8 cellular contexts compared by ENCODE assay signal in genomic region chr19:35869327-35870123, GRCh38. TPM values are rescaled to one million over a fixed set of nuclear protein-coding genes. Genes with fewer than 3 reads are reported as not detected.
DNase-seq lines count a peak whose midpoint lies in the region; ATAC-seq, FAIRE-seq and TF ChIP-seq lines count a peak whose summit lies in the region.

No MANE protein-coding gene starts in this region.

- H3K9me2 ChIP-seq in GM23248 (ENCODE audit: insufficient read depth), result no peaks in the 10 kb centered on the region

- H3K9me3 ChIP-seq in GM23248 (ENCODE audit: low read depth) (no peaks in the 10 kb centered on the region), K562 (replicated peaks; ENCODE audit: control insufficient read depth, insufficient read depth, low read depth, low read length) (no peaks in the 10 kb centered on the region), iPS-18a (ENCODE audit: control insufficient read depth, low read depth, low read length) (no peaks in the 10 kb centered on the region)

- no peaks in the 10 kb centered on the region for H3F3A ChIP-seq in GM23248 (ENCODE audit: insufficient read depth)

- no peak overlapping the region for H3K9ac ChIP-seq in GM23248
- H3K9ac ChIP-seq in K562 (ENCODE audit: insufficient read depth in 1 of 2, low read depth in 2 of 2, low read length in 2 of 2), result no peak overlapping the region
- no peak overlapping the region for H3K9ac ChIP-seq in iPS-18a (ENCODE audit: low read length)

- no peaks in the 10 kb centered on the region for H3K9me1 ChIP-seq in K562 (ENCODE audit: control insufficient read depth, insufficient read depth, low read length)

- H3K4me3 ChIP-seq in GM23248, result peak overlapping the region; percentile 63
- H3K4me3 ChIP-seq in K562, result peak overlapping the region; percentile 45
- peak overlapping the region; percentile 71 for H3K4me3 ChIP-seq in iPS-18a (ENCODE audit: low read length)

- H4K20me1 ChIP-seq in GM23248 (ENCODE audit: insufficient read depth) (no peaks in the 10 kb centered on the region), K562 (replicated peaks; ENCODE audit: control insufficient read depth, insufficient read depth, low read length) (peaks cover 4% of the 10 kb centered on the region; the same call in 1 of the 2 replicates)

- ATAC-seq in K562, result peak; percentile 95

- in situ Hi-C loops in GM23248 (cut with MboI), result no loop called here
- in situ Hi-C loops in K562 (cut with MboI), result no loop called here

- H3K4me2 ChIP-seq in GM23248 (ENCODE audit: unreplicated experiment) (peak overlapping the region; percentile 61), K562 (ENCODE audit: insufficient read depth, low read length) (peak overlapping the region; percentile 86)

- TF ChIP-seq CTCF in K562 (IDR thresholded peaks at IDR 0.05 in 2 of 3, conservative IDR thresholded peaks at IDR 0.05 in 1 of 3; ENCODE audit: insufficient read depth in 2 of 3, low read depth in 1 of 3, low read length in 3 of 3), result 0 out of 6 replicates have a peak, but pooled peaks of 1 of the 3 experiments have one; percentile 7

- no peaks in the 10 kb centered on the region for H3K36me3 ChIP-seq in GM23248 (ENCODE audit: low read depth)
- H3K36me3 ChIP-seq in K562 (ENCODE audit: control insufficient read depth, insufficient read depth, low read length), result no peaks in the 10 kb centered on the region
- no peaks in the 10 kb centered on the region for H3K36me3 ChIP-seq in iPS-18a (ENCODE audit: control insufficient read depth, low read depth, low read length)

- intact Hi-C loops in K562 (cut with micrococcal nuclease), result no loop called here

- H3K79me2 ChIP-seq in GM23248 (ENCODE audit: insufficient read depth), result no peaks in the 10 kb centered on the region
- no peaks in the 10 kb centered on the region for H3K79me2 ChIP-seq in K562 (ENCODE audit: control insufficient read depth, insufficient read depth, low read length)

- POLR2A ChIA-PET in K562 (lab: Yijun Ruan, JAX), result interaction anchor here (0.6 to 1.9 kb wide), 11 partner anchors 10 to 281 kb away, joined by 3 to 9 read pairs (median 4); partner anchors contain the start of genes HAUS5, KIRREL2 and LIN37

- DNase-seq in Ammon's horn (ENCODE audit: low spot score) (peak; percentile 89), GM23248 (peak; percentile 85), NCI-H2107 (lab: John Stamatoyannopoulos, UW) (peak; percentile 65), UCSD-AML1 (lab: John Stamatoyannopoulos, UW; ENCODE audit: unreplicated experiment) (peak; percentile 76), K562 (ENCODE audit: extremely low read depth in 1 of 4, low spot score in 3 of 4) (peak; percentile 87 to 97 (median 89)), KG1 (lab: John Stamatoyannopoulos, UW) (no peak)
- DNase-seq in stimulated activated CD4-positive, alpha-beta T cell treated with anti-CD3 and anti-CD28 coated beads, Interleukin-12 subunit alpha, Interleukin-12 subunit beta, amount 100 ng/mL, for 24 hours (ENCODE audit: low read depth in 2 of 2), result peak; percentile 55 to 83

- BruUV-seq in K562 (replicated peaks; lab: Mats Ljungman, UMichigan), result no TSS peak

- TF ChIP-seq POLR2A in K562 (conservative IDR thresholded peaks at IDR 0.05), result no peak

- no peak for TF ChIP-seq RAD21 in K562 (CRISPR knock-in tag; conservative IDR thresholded peaks at IDR 0.05 in 1 of 2, IDR thresholded peaks at IDR 0.05 in 1 of 2)

- CTCF ChIA-PET in K562 (lab: Yijun Ruan, JAX; ENCODE audit: low intra/inter-chr PET ratio), result no interaction called here

- peak; percentile 98 for FAIRE-seq in K562 (lab: Jason Lieb, UNC)

- H2AFZ ChIP-seq in GM23248 (0 out of 2 replicates have a peak overlapping the region, but pooled peaks have one; percentile 52), K562 (ENCODE audit: low read depth, low read length) (peak overlapping the region; percentile 96)

- H3K27ac ChIP-seq in GM23248 (no peak overlapping the region), K562 (ENCODE audit: extremely low read depth, low read depth, low read length) (no peak overlapping the region; the same call in 2 of the 3 replicates), iPS-18a (ENCODE audit: low read length) (no peak overlapping the region)

- WGBS in GM23248 (ENCODE audit: low coverage in 1 of 2, low lambda C conversion rate in 2 of 2, missing lambda C conversion rate in 2 of 2), 2 experiments, result 2 to 4% methylated on average over 51 of the region's 51 CpGs
- 2% methylated on average over 46 of the region's 51 CpGs for WGBS in K562 (ENCODE audit: insufficient coverage, low coverage, missing lambda C conversion rate)

- H3K27me3 ChIP-seq in GM23248 (replicated peaks; ENCODE audit: insufficient read depth) (no peaks in the 10 kb centered on the region; the same call in 1 of the 2 replicates), K562 (ENCODE audit: control insufficient read depth in 2 of 2, insufficient read depth in 2 of 2, low read length in 2 of 2) (peaks cover 0 to 6% of the 10 kb centered on the region in 2 experiments; a peak in 2 of 5 replicates), iPS-18a (ENCODE audit: control insufficient read depth, insufficient read depth, low read length) (peaks cover 10% of the 10 kb centered on the region)

- no peaks in the 10 kb centered on the region for H3K4me1 ChIP-seq in GM23248 (ENCODE audit: insufficient read depth)
- peaks cover 20 to 46% of the 10 kb centered on the region in 2 experiments for H3K4me1 ChIP-seq in K562 (replicated peaks in 1 of 2; ENCODE audit: control insufficient read depth in 2 of 2, insufficient read depth in 2 of 2, low read length in 2 of 2)
- peaks cover 14% of the 10 kb centered on the region for H3K4me1 ChIP-seq in iPS-18a (ENCODE audit: control insufficient read depth, low read depth, low read length)

- no peak for TF ChIP-seq EP300 in K562 (IDR thresholded peaks at IDR 0.05; ENCODE audit: low read length)

RNA-seq across cellular contexts. Expression of gene APLP1, which starts 1.2 kb away (rescaled TPM):
- total RNA-seq in GM23248 (2014; rRNA removed; shearing (Covaris generic)), result 10.6 and 20.4 TPM in 2 replicates
- polyA plus RNA-seq in GM23248 (2016; fragmentation: Nextera tagmentation; extraction: Ambion mirVana) (16.7 and 16.8 TPM in 2 replicates), K562 (2011; rRNA removed) (4.7 and 8.9 TPM in 2 replicates), K562 (2014; fragmentation: Illumina TruSeq; extraction: Trizol) (6.6 and 7.8 TPM in 2 replicates), K562 (2014; fragmentation: Nextera tagmentation; extraction: Ambion mirVana) (under 1 TPM; 0.69 to 0.87 TPM), K562 (2014; rRNA removed) (6.0 and 8.2 TPM in 2 replicates)
- total RNA-seq in K562 (2011; cell fraction: chromatin; rRNA removed; ENCODE audit: low replicate concordance), result 3.3 and 19.3 TPM in 2 replicates
- total RNA-seq in K562 (2011; cell fraction: nucleolus; rRNA removed), result 8.6 and 11.2 TPM in 2 replicates
- total RNA-seq in K562 (2011; cell fraction: nucleoplasm; rRNA removed), result 7.1 and 7.3 TPM in 2 replicates
- total RNA-seq in K562 (2014; rRNA removed) (5.8 and 9.0 TPM in 2 replicates), K562 (2014; rRNA removed; fragmentation: Illumina TruSeq; extraction: Trizol) (2.3 and 3.0 TPM in 2 replicates), K562 (2015; rRNA removed; fragmentation: Illumina TruSeq; extraction: Trizol) (1.4 and 3.3 TPM in 2 replicates), K562 (2021) (6.9 and 9.9 TPM in 2 replicates)
- 6.1 and 8.3 TPM in 2 replicates for polyA plus RNA-seq in K562 (2011; cell fraction: cytosol; rRNA removed)
- polyA plus RNA-seq in K562 (2011; cell fraction: nucleus; rRNA removed), result 16.1 and 16.8 TPM in 2 replicates
- 8.7 and 13.6 TPM in 2 replicates for polyA plus RNA-seq in K562 (2012)
- polyA minus RNA-seq in K562 (2011; rRNA and poly(A)+ RNA removed), result 1.1 and 1.4 TPM in 2 replicates
- polyA minus RNA-seq in K562 (2011; cell fraction: cytosol; rRNA and poly(A)+ RNA removed), result 2.1 and 4.9 TPM in 2 replicates
- 4.7 and 6.4 TPM in 2 replicates for polyA minus RNA-seq in K562 (2011; cell fraction: nucleus; rRNA and poly(A)+ RNA removed)

RNA-seq across cellular contexts. Expression of gene KIRREL2, which starts 12.8 kb away (rescaled TPM):
- total RNA-seq in GM23248 (2014; rRNA removed; shearing (Covaris generic)), result not detected in 2 replicates
- polyA plus RNA-seq in GM23248 (2016; fragmentation: Nextera tagmentation; extraction: Ambion mirVana) (not detected in 2 replicates), K562 (2011; rRNA removed) (0.08 and 0.10 TPM in 2 replicates), K562 (2014; fragmentation: Illumina TruSeq; extraction: Trizol) (0.04 TPM in 1 of 2 replicates, not detected in the other), K562 (2014; fragmentation: Nextera tagmentation; extraction: Ambion mirVana) (under 1 TPM in 1 of 2 experiments, not detected in 1; 0.01 TPM), K562 (2014; rRNA removed) (0.11 and 0.12 TPM in 2 replicates)
- 0.42 TPM in 1 of 2 replicates, not detected in the other for total RNA-seq in K562 (2011; cell fraction: chromatin; rRNA removed; ENCODE audit: low replicate concordance)
- 0.26 and 0.50 TPM in 2 replicates for total RNA-seq in K562 (2011; cell fraction: nucleolus; rRNA removed)
- total RNA-seq in K562 (2011; cell fraction: nucleoplasm; rRNA removed), result 0.15 and 0.23 TPM in 2 replicates
- total RNA-seq in K562 (2014; rRNA removed) (not detected in 2 replicates), K562 (2014; rRNA removed; fragmentation: Illumina TruSeq; extraction: Trizol) (not detected in 2 replicates), K562 (2015; rRNA removed; fragmentation: Illumina TruSeq; extraction: Trizol) (0.04 and 0.07 TPM in 2 replicates), K562 (2021) (0.09 and 0.16 TPM in 2 replicates)
- polyA plus RNA-seq in K562 (2011; cell fraction: cytosol; rRNA removed), result 0.07 and 0.13 TPM in 2 replicates
- polyA plus RNA-seq in K562 (2011; cell fraction: nucleus; rRNA removed), result 0.22 and 0.41 TPM in 2 replicates
- 0.05 and 0.11 TPM in 2 replicates for polyA plus RNA-seq in K562 (2012)
- 0.07 TPM in 1 of 2 replicates, not detected in the other for polyA minus RNA-seq in K562 (2011; rRNA and poly(A)+ RNA removed)
- polyA minus RNA-seq in K562 (2011; cell fraction: cytosol; rRNA and poly(A)+ RNA removed), result not detected in 2 replicates
- 0.13 TPM in 1 of 2 replicates, not detected in the other for polyA minus RNA-seq in K562 (2011; cell fraction: nucleus; rRNA and poly(A)+ RNA removed)

RNA-seq across cellular contexts. Expression of gene NPHS1, which starts 17.2 kb away (rescaled TPM):
- total RNA-seq in GM23248 (2014; rRNA removed; shearing (Covaris generic)), result not detected in 2 replicates
- polyA plus RNA-seq in GM23248 (2016; fragmentation: Nextera tagmentation; extraction: Ambion mirVana) (not detected in 2 replicates), K562 (2011; rRNA removed) (0.01 and 0.12 TPM in 2 replicates), K562 (2014; fragmentation: Illumina TruSeq; extraction: Trizol) (not detected in 2 replicates), K562 (2014; fragmentation: Nextera tagmentation; extraction: Ambion mirVana) (not detected), K562 (2014; rRNA removed) (0.03 and 0.28 TPM in 2 replicates)
- 0.32 TPM in 1 of 2 replicates, not detected in the other for total RNA-seq in K562 (2011; cell fraction: chromatin; rRNA removed; ENCODE audit: low replicate concordance)
- total RNA-seq in K562 (2011; cell fraction: nucleolus; rRNA removed), result 0.17 and 0.39 TPM in 2 replicates
- not detected in 2 replicates for total RNA-seq in K562 (2011; cell fraction: nucleoplasm; rRNA removed)
- total RNA-seq in K562 (2014; rRNA removed) (0.23 TPM in 1 of 2 replicates, not detected in the other), K562 (2014; rRNA removed; fragmentation: Illumina TruSeq; extraction: Trizol) (not detected in 2 replicates), K562 (2015; rRNA removed; fragmentation: Illumina TruSeq; extraction: Trizol) (not detected in 2 replicates), K562 (2021) (0.04 TPM in 1 of 2 replicates, not detected in the other)
- 0.04 TPM in 1 of 2 replicates, not detected in the other for polyA plus RNA-seq in K562 (2011; cell fraction: cytosol; rRNA removed)
- polyA plus RNA-seq in K562 (2011; cell fraction: nucleus; rRNA removed), result 0.10 and 0.21 TPM in 2 replicates
- 0.12 and 3.3 TPM in 2 replicates for polyA plus RNA-seq in K562 (2012)
- not detected in 2 replicates for polyA minus RNA-seq in K562 (2011; rRNA and poly(A)+ RNA removed)
- polyA minus RNA-seq in K562 (2011; cell fraction: cytosol; rRNA and poly(A)+ RNA removed), result not detected in 2 replicates
- polyA minus RNA-seq in K562 (2011; cell fraction: nucleus; rRNA and poly(A)+ RNA removed), result not detected in 2 replicates

RNA-seq across cellular contexts. Expression of gene NFKBID, which starts 30.8 kb away (rescaled TPM):
- total RNA-seq in GM23248 (2014; rRNA removed; shearing (Covaris generic)), result 5.0 and 7.6 TPM in 2 replicates
- polyA plus RNA-seq in GM23248 (2016; fragmentation: Nextera tagmentation; extraction: Ambion mirVana), result 3.9 and 7.1 TPM in 2 replicates
- total RNA-seq in K562 (2011; cell fraction: chromatin; rRNA removed; ENCODE audit: low replicate concordance), result 15.7 and 63.9 TPM in 2 replicates
- total RNA-seq in K562 (2011; cell fraction: nucleolus; rRNA removed), result 48.6 and 61.0 TPM in 2 replicates
- 27.9 and 29.7 TPM in 2 replicates for total RNA-seq in K562 (2011; cell fraction: nucleoplasm; rRNA removed)
- total RNA-seq in K562 (2014; rRNA removed), result 8.9 and 12.9 TPM in 2 replicates
- 1.7 and 2.9 TPM in 2 replicates for total RNA-seq in K562 (2014; rRNA removed; fragmentation: Illumina TruSeq; extraction: Trizol)
- total RNA-seq in K562 (2015; rRNA removed; fragmentation: Illumina TruSeq; extraction: Trizol), result 6.6 and 7.1 TPM in 2 replicates
- total RNA-seq in K562 (2021), result 9.3 and 10.0 TPM in 2 replicates
- polyA plus RNA-seq in K562 (2011; rRNA removed), result 3.3 and 6.8 TPM in 2 replicates
- polyA plus RNA-seq in K562 (2011; cell fraction: cytosol; rRNA removed), result 5.3 and 6.4 TPM in 2 replicates
- 43.9 and 60.1 TPM in 2 replicates for polyA plus RNA-seq in K562 (2011; cell fraction: nucleus; rRNA removed)
- 2.7 and 5.6 TPM in 2 replicates for polyA plus RNA-seq in K562 (2012)
- polyA plus RNA-seq in K562 (2014; fragmentation: Illumina TruSeq; extraction: Trizol), result 3.6 and 4.1 TPM in 2 replicates
- under 1 TPM; 0.65 to 0.92 TPM for polyA plus RNA-seq in K562 (2014; fragmentation: Nextera tagmentation; extraction: Ambion mirVana)
- 6.3 and 8.9 TPM in 2 replicates for polyA plus RNA-seq in K562 (2014; rRNA removed)
- 3.2 and 6.3 TPM in 2 replicates for polyA minus RNA-seq in K562 (2011; rRNA and poly(A)+ RNA removed)
- 10.9 and 12.1 TPM in 2 replicates for polyA minus RNA-seq in K562 (2011; cell fraction: cytosol; rRNA and poly(A)+ RNA removed)
- 20.7 and 27.1 TPM in 2 replicates for polyA minus RNA-seq in K562 (2011; cell fraction: nucleus; rRNA and poly(A)+ RNA removed)

RNA-seq across cellular contexts. Expression of gene HCST, which starts 32.8 kb away (rescaled TPM):
- not detected in 2 replicates for total RNA-seq in GM23248 (2014; rRNA removed; shearing (Covaris generic))
- polyA plus RNA-seq in GM23248 (2016; fragmentation: Nextera tagmentation; extraction: Ambion mirVana) (9.1 and 11.3 TPM in 2 replicates), K562 (2011; rRNA removed) (1.3 and 1.9 TPM in 2 replicates), K562 (2014; fragmentation: Illumina TruSeq; extraction: Trizol) (not detected in 2 replicates), K562 (2014; fragmentation: Nextera tagmentation; extraction: Ambion mirVana) (1 to 10 TPM in 1 of 2 experiments, under 1 TPM in 1; 0.95 to 1.0 TPM), K562 (2014; rRNA removed) (1.1 and 1.9 TPM in 2 replicates)
- 1.0 TPM in 1 of 2 replicates, not detected in the other for total RNA-seq in K562 (2011; cell fraction: chromatin; rRNA removed; ENCODE audit: low replicate concordance)
- total RNA-seq in K562 (2011; cell fraction: nucleolus; rRNA removed), result 1.7 and 2.2 TPM in 2 replicates
- 0.81 and 2.4 TPM in 2 replicates for total RNA-seq in K562 (2011; cell fraction: nucleoplasm; rRNA removed)
- total RNA-seq in K562 (2014; rRNA removed) (not detected in 2 replicates), K562 (2014; rRNA removed; fragmentation: Illumina TruSeq; extraction: Trizol) (0.29 TPM in 1 of 2 replicates, not detected in the other), K562 (2015; rRNA removed; fragmentation: Illumina TruSeq; extraction: Trizol) (0.65 and 0.94 TPM in 2 replicates), K562 (2021) (0.47 and 1.6 TPM in 2 replicates)
- polyA plus RNA-seq in K562 (2011; cell fraction: cytosol; rRNA removed), result 1.4 and 17.5 TPM in 2 replicates
- polyA plus RNA-seq in K562 (2011; cell fraction: nucleus; rRNA removed), result 0.86 and 1.3 TPM in 2 replicates
- 1.2 and 1.6 TPM in 2 replicates for polyA plus RNA-seq in K562 (2012)
- 1.7 TPM in 1 of 2 replicates, not detected in the other for polyA minus RNA-seq in K562 (2011; rRNA and poly(A)+ RNA removed)
- polyA minus RNA-seq in K562 (2011; cell fraction: cytosol; rRNA and poly(A)+ RNA removed), result 1.8 TPM in 1 of 2 replicates, not detected in the other
- polyA minus RNA-seq in K562 (2011; cell fraction: nucleus; rRNA and poly(A)+ RNA removed), result not detected in 2 replicates
